Comparison of ENCODE assay signal across 25 cellular contexts in genomic region chr11:65323813-65324212, GRCh38. TPM values are rescaled to one million over a fixed set of nuclear protein-coding genes. Genes with fewer than 3 reads are reported as not detected.
A peak's percentile ranks its signal among the peaks of the same experiment; 100 is the strongest.
DNase-seq lines count a peak whose midpoint lies in the region; ATAC-seq, FAIRE-seq and TF ChIP-seq lines count a peak whose summit lies in the region.
"Had no signal": no experiment of that assay in that cellular context is flagged by ENCODE, and none has a peak within 500 bp of the region (broad histone marks: within the 10 kb centered on the region; RNA-seq: fewer than 3 reads in every experiment).

No MANE protein-coding gene starts in this region.

- peak; percentile 20 for ATAC-seq in Right ventricle myocardium inferior
- ATAC-seq: GM12878, SK-N-SH treated with all-trans-retinoic acid at 6 μM for 48 hours had no signal

- H3K36me3 Mint-ChIP-seq in type B pancreatic cell = no peaks in the 10 kb centered on the region
- H3K36me3 Mint-ChIP-seq: activated CD4-positive, alpha-beta memory T cell treated with anti-CD3 and anti-CD28 coated beads for 36 hours had no signal

- H3K27me3 ChIP-seq in endothelial cell of umbilical vein (ENCODE audit: control insufficient read depth in 2 of 2, insufficient read depth in 2 of 2, low read length in 2 of 2) = no peaks in the 10 kb centered on the region
- H3K27me3 ChIP-seq: breast epithelium, uterus had no signal

- POLR2A ChIA-PET in endothelial cell of umbilical vein (lab: Charles Lee) = no interaction called here

- peak; percentile 62 for TF ChIP-seq POLR2A in endothelial cell of umbilical vein (IDR thresholded peaks at IDR 0.05; ENCODE audit: low read depth, low read length)

- BruUV-seq in endothelial cell of umbilical vein (replicated peaks; lab: Mats Ljungman, UMichigan) = no TSS peak

- peak; percentile 72 for DNase-seq in Right ventricle myocardium inferior (ENCODE audit: missing footprints)
- DNase-seq in cardiac septum (ENCODE audit: low spot score) = no peak
- DNase-seq in endothelial cell of umbilical vein (ENCODE audit: low read depth, low spot score) = no peak
- no peak for DNase-seq in type B pancreatic cell (ENCODE audit: extremely low spot score, unreplicated experiment)
- DNase-seq in NCI-H2107 treated with DMSO at 0.1 percent for 48 hours (lab: John Stamatoyannopoulos, UW; ENCODE audit: unreplicated experiment) = no peak
- no peak for DNase-seq in GF-D8 (lab: John Stamatoyannopoulos, UW)
- DNase-seq: activated CD4-positive, alpha-beta memory T cell treated with anti-CD3 and anti-CD28 coated beads for 36 hours; activated CD4-positive, CD25-positive, alpha-beta regulatory T cell; activated gamma-delta T cell treated with Interleukin-2 at 50 U/mL for 16 hours; AML-193; CD8-positive, alpha-beta memory T cell; cortex of kidney; hippocampal formation; KBM-7; MV-4-11; NCI-H187; NCI-H446 treated with DMSO at 0.1 percent for 48 hours; NK-92 treated with Interleukin-12 subunit alpha and Interleukin-12 subunit beta, amount 100 ng/mL, for 24 hours; uterus had no signal

- H3K27ac Mint-ChIP-seq in type B pancreatic cell = peak overlapping the region; percentile 15
- H3K27ac Mint-ChIP-seq: activated CD4-positive, alpha-beta memory T cell treated with anti-CD3 and anti-CD28 coated beads for 36 hours had no signal

- no peaks in the 10 kb centered on the region for H3K4me1 Mint-ChIP-seq in type B pancreatic cell (ENCODE audit: unreplicated experiment)
- H3K4me1 Mint-ChIP-seq: CD8-positive, alpha-beta memory T cell had no signal

- H4K20me1 ChIP-seq in endothelial cell of umbilical vein (replicated peaks; ENCODE audit: control insufficient read depth, extremely low read depth, insufficient read depth, low read length) = no peaks in the 10 kb centered on the region

- FAIRE-seq in endothelial cell of umbilical vein (lab: Jason Lieb, UNC) = no peak
- FAIRE-seq: GM12878 had no signal

- H3K4me2 ChIP-seq in endothelial cell of umbilical vein (ENCODE audit: insufficient read depth, low read length) = no peak overlapping the region

- no peaks in the 10 kb centered on the region for H3K9me3 ChIP-seq in endothelial cell of umbilical vein (replicated peaks; ENCODE audit: control insufficient read depth, insufficient read depth, low read length)
- H3K9me3 ChIP-seq: breast epithelium, uterus had no signal

- peaks cover 41% of the 10 kb centered on the region for H3K79me2 ChIP-seq in endothelial cell of umbilical vein (ENCODE audit: control insufficient read depth, insufficient read depth, low read length)

- no peak overlapping the region for H2AFZ ChIP-seq in endothelial cell of umbilical vein (ENCODE audit: low read depth, low read length)

- dilution Hi-C loops in endothelial cell of umbilical vein (cut with MboI; ENCODE audit: extremely low pct_ligation_motif_present, low sequenced_read_pairs) = no loop called here

- CTCF ChIA-PET in endothelial cell of umbilical vein (lab: Charles Lee) = interaction anchor here (0.9 to 3.0 kb wide), 7 partner anchors 9 to 119 kb away, joined by 3 to 14 read pairs (median 3); partner anchors contain the start of genes CDC42EP2 and DPF2

- no peaks in the 10 kb centered on the region for H3K9me3 Mint-ChIP-seq in type B pancreatic cell
- H3K9me3 Mint-ChIP-seq: activated CD4-positive, alpha-beta memory T cell treated with anti-CD3 and anti-CD28 coated beads for 36 hours; CD8-positive, alpha-beta memory T cell had no signal

- H3K4me3 ChIP-seq in endothelial cell of umbilical vein (replicated peaks in 1 of 3; ENCODE audit: insufficient read depth in 1 of 3, low read depth in 1 of 3, low read length in 3 of 3) = no peak overlapping the region
- H3K4me3 ChIP-seq: breast epithelium, GM12878, lung, uterus had no signal

- H3K9me1 ChIP-seq in endothelial cell of umbilical vein (replicated peaks; ENCODE audit: control insufficient read depth, extremely low read depth, insufficient read depth, low read length) = no peaks in the 10 kb centered on the region

- no peaks in the 10 kb centered on the region for H3K4me1 ChIP-seq in endothelial cell of umbilical vein (ENCODE audit: control insufficient read depth, extremely low read depth, insufficient read depth, low read length)
- H3K4me1 ChIP-seq: breast epithelium had no signal

- H3K9ac ChIP-seq in endothelial cell of umbilical vein (replicated peaks; ENCODE audit: extremely low read depth, insufficient read depth, low read length) = no peak overlapping the region

- no peaks in the 10 kb centered on the region for H3K27me3 Mint-ChIP-seq in type B pancreatic cell

- no peak overlapping the region for H3K27ac ChIP-seq in endothelial cell of umbilical vein (ENCODE audit: insufficient read depth, low read depth, low read length)
- H3K27ac ChIP-seq: 22Rv1, uterus had no signal

- H3K36me3 ChIP-seq in endothelial cell of umbilical vein (ENCODE audit: control insufficient read depth in 2 of 2, extremely low read depth in 1 of 2, insufficient read depth in 2 of 2, low read length in 2 of 2) = peaks cover 22 to 26% of the 10 kb centered on the region in 2 experiments
- H3K36me3 ChIP-seq: breast epithelium, uterus had no signal

- intact Hi-C loops in Right ventricle myocardium inferior (cut with DNase I) (no loop called here), cardiac septum (cut with DNase I) (no loop called here), endothelial cell of umbilical vein (cut with micrococcal nuclease) (no loop called here)

- H3K4me3 Mint-ChIP-seq in type B pancreatic cell = no peak overlapping the region
- H3K4me3 Mint-ChIP-seq: activated CD4-positive, alpha-beta memory T cell treated with anti-CD3 and anti-CD28 coated beads for 36 hours; CD8-positive, alpha-beta memory T cell had no signal

- TF ChIP-seq CTCF in endothelial cell of umbilical vein (IDR thresholded peaks at IDR 0.05; ENCODE audit: extremely low read depth in 1 of 2, insufficient read depth in 1 of 2, low read depth in 1 of 2, low read length in 2 of 2) = no peak
- TF ChIP-seq CTCF in type B pancreatic cell (conservative IDR thresholded peaks at IDR 0.05) = no peak

TF ChIP-seq in endothelial cell of umbilical vein, 7 proteins besides CTCF, POLR2A, EP300 and RAD21:
- TF ChIP-seq EZH2 (IDR thresholded peaks at IDR 0.05; ENCODE audit: borderline replicate concordance, low read depth, low read length, severe bottlenecking) = no peak
- TF ChIP-seq POLR2AphosphoS5 (IDR thresholded peaks at IDR 0.05; ENCODE audit: insufficient read depth, low read depth, low read length) = peak; percentile 53

RNA-seq across cellular contexts. Expression of gene CDC42EP2, which starts 9.1 kb away (rescaled TPM):
- 16.7 TPM for total RNA-seq in Right ventricle myocardium inferior
- total RNA-seq in cardiac septum = 3.6 TPM
- 23.4 and 23.9 TPM in 2 replicates for total RNA-seq in endothelial cell of umbilical vein
- polyA plus RNA-seq in endothelial cell of umbilical vein = 26.4 and 33.3 TPM in 2 replicates
- polyA plus RNA-seq in endothelial cell of umbilical vein (2011; cell fraction: cytosol; rRNA removed) = 12.0 and 17.4 TPM in 2 replicates
- 17.2 and 17.9 TPM in 2 replicates for polyA plus RNA-seq in endothelial cell of umbilical vein (2011; cell fraction: nucleus; rRNA removed)
- 33.6 and 38.1 TPM in 2 replicates for polyA plus RNA-seq in endothelial cell of umbilical vein (2012)
- 21.1 and 29.8 TPM in 2 replicates for polyA minus RNA-seq in endothelial cell of umbilical vein
- 12.0 TPM for polyA minus RNA-seq in endothelial cell of umbilical vein (2011; cell fraction: cytosol; rRNA and poly(A)+ RNA removed)
- polyA minus RNA-seq in endothelial cell of umbilical vein (2011; cell fraction: nucleus; rRNA and poly(A)+ RNA removed) = 35.3 and 46.4 TPM in 2 replicates
- total RNA-seq in type B pancreatic cell (ENCODE audit: low replicate concordance) = 9.4 and 12.9 TPM in 2 replicates
- polyA plus RNA-seq: CD8-positive, alpha-beta memory T cell had no signal

RNA-seq across cellular contexts. Expression of gene DPF2, which starts 9.8 kb away (rescaled TPM):
- total RNA-seq in Right ventricle myocardium inferior = 51.6 TPM
- total RNA-seq in cardiac septum = 46.2 TPM
- 48.9 and 58.7 TPM in 2 replicates for total RNA-seq in endothelial cell of umbilical vein
- polyA plus RNA-seq in endothelial cell of umbilical vein = 62.2 and 73.3 TPM in 2 replicates
- polyA plus RNA-seq in endothelial cell of umbilical vein (2011; cell fraction: cytosol; rRNA removed) = 45.6 and 53.3 TPM in 2 replicates
- polyA plus RNA-seq in endothelial cell of umbilical vein (2011; cell fraction: nucleus; rRNA removed) = 72.4 and 84.8 TPM in 2 replicates
- 44.0 and 45.5 TPM in 2 replicates for polyA plus RNA-seq in endothelial cell of umbilical vein (2012)
- 45.6 and 51.2 TPM in 2 replicates for polyA minus RNA-seq in endothelial cell of umbilical vein
- polyA minus RNA-seq in endothelial cell of umbilical vein (2011; cell fraction: cytosol; rRNA and poly(A)+ RNA removed) = 22.1 TPM
- 35.2 and 36.0 TPM in 2 replicates for polyA minus RNA-seq in endothelial cell of umbilical vein (2011; cell fraction: nucleus; rRNA and poly(A)+ RNA removed)
- 64.7 and 85.5 TPM in 2 replicates for total RNA-seq in type B pancreatic cell (ENCODE audit: low replicate concordance)

RNA-seq across cellular contexts. Expression of gene TIGD3, which starts 30.7 kb away (rescaled TPM):
- total RNA-seq in Right ventricle myocardium inferior = 0.54 TPM
- not detected for total RNA-seq in cardiac septum
- 0.27 TPM in 1 of 2 replicates, not detected in the other for total RNA-seq in endothelial cell of umbilical vein
- polyA plus RNA-seq in endothelial cell of umbilical vein = 0.18 TPM in 2 replicates
- polyA plus RNA-seq in endothelial cell of umbilical vein (2011; cell fraction: cytosol; rRNA removed) = 0.13 TPM in 2 replicates
- 0.41 and 0.43 TPM in 2 replicates for polyA plus RNA-seq in endothelial cell of umbilical vein (2011; cell fraction: nucleus; rRNA removed)
- 0.16 and 0.19 TPM in 2 replicates for polyA plus RNA-seq in endothelial cell of umbilical vein (2012)
- polyA minus RNA-seq in endothelial cell of umbilical vein = 0.15 TPM in 1 of 2 replicates, not detected in the other
- polyA minus RNA-seq in endothelial cell of umbilical vein (2011; cell fraction: cytosol; rRNA and poly(A)+ RNA removed) = 0.92 TPM
- not detected in 2 replicates for polyA minus RNA-seq in endothelial cell of umbilical vein (2011; cell fraction: nucleus; rRNA and poly(A)+ RNA removed)
- total RNA-seq in type B pancreatic cell (ENCODE audit: low replicate concordance) = 1.2 and 1.3 TPM in 2 replicates
- total RNA-seq: renal cortical epithelial cell had no signal

RNA-seq across cellular contexts. Expression of gene SLC25A45, which starts 58.6 kb away (rescaled TPM):
- 5.6 TPM for total RNA-seq in Right ventricle myocardium inferior
- total RNA-seq in cardiac septum = 10.5 TPM
- total RNA-seq in endothelial cell of umbilical vein = 3.1 and 4.8 TPM in 2 replicates
- 1.2 TPM in 2 replicates for polyA plus RNA-seq in endothelial cell of umbilical vein
- 0.52 and 0.66 TPM in 2 replicates for polyA plus RNA-seq in endothelial cell of umbilical vein (2011; cell fraction: cytosol; rRNA removed)
- polyA plus RNA-seq in endothelial cell of umbilical vein (2011; cell fraction: nucleus; rRNA removed) = 2.1 and 2.5 TPM in 2 replicates
- 1.5 and 1.6 TPM in 2 replicates for polyA plus RNA-seq in endothelial cell of umbilical vein (2012)
- polyA minus RNA-seq in endothelial cell of umbilical vein = 0.55 and 1.9 TPM in 2 replicates
- 6.2 TPM for polyA minus RNA-seq in endothelial cell of umbilical vein (2011; cell fraction: cytosol; rRNA and poly(A)+ RNA removed)
- polyA minus RNA-seq in endothelial cell of umbilical vein (2011; cell fraction: nucleus; rRNA and poly(A)+ RNA removed) = 1.7 and 2.0 TPM in 2 replicates
- 1.9 and 5.6 TPM in 2 replicates for total RNA-seq in type B pancreatic cell (ENCODE audit: low replicate concordance)
